21 cellular contexts compared by ENCODE assay signal in genomic region chr1:226506021-226506420, GRCh38. TPM values are rescaled to one million over a fixed set of nuclear protein-coding genes. Genes with fewer than 3 reads are reported as not detected.
"Had no signal": no experiment of that assay in that cellular context is flagged by ENCODE, and none has a peak within 500 bp of the region (broad histone marks: within the 10 kb centered on the region; RNA-seq: fewer than 3 reads in every experiment).

No MANE protein-coding gene starts in this region.

- H3K27ac ChIP-seq: SJSA1 had no signal

- DNase-seq: KBM-7, MG63, NCI-H1092, NCI-H1105 treated with DMSO at 0.1 percent for 48 hours, NCI-H1436, NCI-H187, NCI-H2029, NCI-H2081 treated with DMSO at 0.1 percent for 48 hours, NCI-H2171, NCI-H226, NCI-H446, NCI-H510A, NCI-H524 treated with DMSO at 0.1 percent for 48 hours, NCI-H69, NCI-H774, Right ventricle myocardium superior, RPMI8226, SIG-M5, SK-N-SH had no signal

- H3K4me3 ChIP-seq: MG63, SJSA1 had no signal

RNA-seq across cellular contexts. Expression of gene STUM, which starts 42.5 kb away (rescaled TPM):
- total RNA-seq: HT-29 had no signal
